ENCODE assay signal across 8 cellular contexts in the genomic region with DNA sequence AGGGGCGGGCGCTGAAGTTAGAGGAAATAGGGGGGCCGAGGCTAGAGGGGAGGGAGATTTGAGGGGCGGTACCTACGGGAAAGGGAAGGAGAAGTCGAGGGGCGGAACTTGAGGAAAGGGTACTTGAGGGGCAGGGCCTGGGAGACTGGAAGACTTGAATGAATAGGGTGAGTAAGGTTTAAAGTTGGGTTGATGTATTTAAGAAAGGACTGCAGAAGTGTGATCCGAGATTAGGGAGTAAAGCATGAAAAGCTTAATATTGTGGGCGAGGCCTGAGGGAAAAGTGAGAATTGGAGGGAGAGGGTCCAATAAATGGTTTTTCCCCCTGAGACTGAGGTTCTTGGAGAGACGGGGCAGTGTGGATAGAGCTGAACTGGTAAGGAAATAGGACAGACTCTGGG. TPM values are rescaled to one million over a fixed set of nuclear protein-coding genes. Genes with fewer than 3 reads are reported as not detected.
DNase-seq lines count a peak whose midpoint lies in the region; ATAC-seq and TF ChIP-seq lines count a peak whose summit lies in the region.

No MANE protein-coding gene starts in this region.

- no peaks in the 10 kb centered on the region for H3K27me3 ChIP-seq in SK-N-SH (ENCODE audit: insufficient read depth)
- no peaks in the 10 kb centered on the region for H3K27me3 ChIP-seq in hepatocyte

- H3K9me3 ChIP-seq in SK-N-SH (no peaks in the 10 kb centered on the region), hepatocyte (ENCODE audit: low read depth) (no peaks in the 10 kb centered on the region)

- H3K79me2 ChIP-seq in SK-N-SH (ENCODE audit: insufficient read depth): peaks cover 40% of the 10 kb centered on the region
- H3K79me2 ChIP-seq in hepatocyte: peaks cover 45% of the 10 kb centered on the region

- no peaks in the 10 kb centered on the region for H3K9me3 Mint-ChIP-seq in activated B cell treated with CpG ODN at 0.5 μM for 24 hours
- H3K9me3 Mint-ChIP-seq in stimulated activated naive B cell treated with anti-CD40 and anti-IgM and Interleukin-4, amounts not matched to agents 10 μg/mL and 1 μg/mL and 100 μg/mL, for 72 hours: no peaks in the 10 kb centered on the region

- H3K27me3 Mint-ChIP-seq in activated B cell treated with CpG ODN at 0.5 μM for 24 hours: no peaks in the 10 kb centered on the region
- no peaks in the 10 kb centered on the region for H3K27me3 Mint-ChIP-seq in stimulated activated naive B cell treated with anti-CD40 and anti-IgM and Interleukin-4, amounts not matched to agents 10 μg/mL and 1 μg/mL and 100 μg/mL, for 72 hours

- TF ChIP-seq RAD21 in SK-N-SH (IDR thresholded peaks at IDR 0.05; ENCODE audit: low read length): no peak

- H3K9ac ChIP-seq in SK-N-SH: peak overlapping the region; percentile 95

- WGBS in SK-N-SH (ENCODE audit: low lambda C conversion rate): under 1% methylated on average over 10 of the region's 10 CpGs
- WGBS in hepatocyte (ENCODE audit: low lambda C conversion rate, missing lambda C conversion rate): 2% methylated on average over 3 of the region's 10 CpGs

- H3K36me3 ChIP-seq in SK-N-SH (replicated peaks in 1 of 2; ENCODE audit: control insufficient read depth in 1 of 2, insufficient read depth in 2 of 2, low read length in 1 of 2) (peaks cover 19 to 25% of the 10 kb centered on the region in 2 experiments), hepatocyte (replicated peaks; ENCODE audit: insufficient read depth, low read depth) (no peaks in the 10 kb centered on the region)

- peaks cover 11% of the 10 kb centered on the region for H3F3A ChIP-seq in SK-N-SH (replicated peaks; ENCODE audit: insufficient read depth)

- CTCF ChIA-PET in SK-N-SH (lab: Yijun Ruan, JAX): no interaction called here
- CTCF ChIA-PET in activated B cell treated with CpG ODN at 0.5 μM for 24 hours (lab: Charles Lee): no interaction called here

- ATAC-seq in SK-N-SH treated with all-trans-retinoic acid at 6 μM for 48 hours (no peak), activated B cell treated with CpG ODN at 0.5 μM for 24 hours (ENCODE audit: low read depth) (no peak), HG02870 (IDR thresholded peaks at IDR 0.05; ENCODE audit: unreplicated experiment) (no peak)
- ATAC-seq in stimulated activated naive B cell treated with anti-CD40 and anti-IgM and Interleukin-4, amounts not matched to agents 10 μg/mL and 1 μg/mL and 100 μg/mL, for 72 hours (replicated peaks): no peak

- peak overlapping the region; percentile 74 to 90 for H3K4me3 ChIP-seq in SK-N-SH (ENCODE audit: low read depth in 2 of 2, low read length in 1 of 2)
- H3K4me3 ChIP-seq in hepatocyte: peak overlapping the region; percentile 59

- no peak for TF ChIP-seq EP300 in SK-N-SH (IDR thresholded peaks at IDR 0.05; ENCODE audit: borderline replicate concordance in 1 of 2, low read depth in 1 of 2, low read length in 1 of 2)

- no peaks in the 10 kb centered on the region for H3K9me2 ChIP-seq in SK-N-SH
- no peaks in the 10 kb centered on the region for H3K9me2 ChIP-seq in hepatocyte (replicated peaks; ENCODE audit: insufficient read depth)

- DNase-seq in SK-N-SH: no peak
- no peak for DNase-seq in activated B cell treated with CpG ODN at 0.5 μM for 24 hours
- no peak for DNase-seq in hepatocyte (ENCODE audit: low spot score)
- no peak for DNase-seq in stimulated activated naive B cell treated with anti-CD40 and anti-IgM and Interleukin-4, amounts not matched to agents 10 μg/mL and 1 μg/mL and 100 μg/mL, for 72 hours
- no peak for DNase-seq in NCI-H748 (lab: John Stamatoyannopoulos, UW; ENCODE audit: unreplicated experiment)
- DNase-seq in NCI-H146 treated with DMSO at 0.1 percent for 48 hours (lab: John Stamatoyannopoulos, UW; ENCODE audit: unreplicated experiment): no peak

- H3K36me3 Mint-ChIP-seq in activated B cell treated with CpG ODN at 0.5 μM for 24 hours (ENCODE audit: low read depth): peaks cover 54% of the 10 kb centered on the region
- H3K36me3 Mint-ChIP-seq in stimulated activated naive B cell treated with anti-CD40 and anti-IgM and Interleukin-4, amounts not matched to agents 10 μg/mL and 1 μg/mL and 100 μg/mL, for 72 hours: peaks cover 14 to 31% of the 10 kb centered on the region in 2 donors

- H3K4me2 ChIP-seq in SK-N-SH: peak overlapping the region; percentile 90
- peak overlapping the region; percentile 88 for H3K4me2 ChIP-seq in hepatocyte

- H4K20me1 ChIP-seq in SK-N-SH (ENCODE audit: insufficient read depth) (no peaks in the 10 kb centered on the region), hepatocyte (ENCODE audit: insufficient read depth, poor library complexity, severe bottlenecking) (no peaks in the 10 kb centered on the region)

- H3K27ac Mint-ChIP-seq in activated B cell treated with CpG ODN at 0.5 μM for 24 hours: peak overlapping the region; percentile 85
- H3K27ac Mint-ChIP-seq in stimulated activated naive B cell treated with anti-CD40 and anti-IgM and Interleukin-4, amounts not matched to agents 10 μg/mL and 1 μg/mL and 100 μg/mL, for 72 hours: peak overlapping the region; percentile 95

- H3K27ac ChIP-seq in SK-N-SH (ENCODE audit: low read depth in 2 of 2, low read length in 1 of 2): peak overlapping the region; percentile 96 to 99
- peak overlapping the region; percentile 92 for H3K27ac ChIP-seq in hepatocyte

- peaks cover 30% of the 10 kb centered on the region for H3K4me1 Mint-ChIP-seq in activated B cell treated with CpG ODN at 0.5 μM for 24 hours
- peaks cover 13 to 22% of the 10 kb centered on the region in 2 donors for H3K4me1 Mint-ChIP-seq in stimulated activated naive B cell treated with anti-CD40 and anti-IgM and Interleukin-4, amounts not matched to agents 10 μg/mL and 1 μg/mL and 100 μg/mL, for 72 hours

- intact Hi-C loops in activated B cell treated with CpG ODN at 0.5 μM for 24 hours (cut with micrococcal nuclease): loop anchor here (1.0 to 5.0 kb wide), 9 partner anchors 30 to 823 kb away; partner anchors contain the start of genes CCDC117, EWSR1, KREMEN1 and PITPNB

- peaks cover 0 to 11% of the 10 kb centered on the region in 2 experiments; a peak in 1 of 4 replicates for H3K4me1 ChIP-seq in SK-N-SH (ENCODE audit: control insufficient read depth in 1 of 2, insufficient read depth in 2 of 2, low read depth in 1 of 2, low read length in 1 of 2)
- H3K4me1 ChIP-seq in hepatocyte (ENCODE audit: insufficient read depth): peaks cover 8% of the 10 kb centered on the region

- TF ChIP-seq CTCF in SK-N-SH (IDR thresholded peaks at IDR 0.05) (no peak), activated B cell treated with CpG ODN at 0.5 μM for 24 hours (IDR thresholded peaks at IDR 0.05) (no peak), hepatocyte (IDR thresholded peaks at IDR 0.05; ENCODE audit: poor library complexity) (no peak)

- peak overlapping the region; percentile 88 for H3K4me3 Mint-ChIP-seq in activated B cell treated with CpG ODN at 0.5 μM for 24 hours
- H3K4me3 Mint-ChIP-seq in stimulated activated naive B cell treated with anti-CD40 and anti-IgM and Interleukin-4, amounts not matched to agents 10 μg/mL and 1 μg/mL and 100 μg/mL, for 72 hours: peak overlapping the region; percentile 85 to 87

- H2AFZ ChIP-seq in SK-N-SH (ENCODE audit: low read depth) (peak overlapping the region; percentile 66), hepatocyte (peak overlapping the region; percentile 43)

- POLR2A ChIA-PET in SK-N-SH (lab: Yijun Ruan, JAX) (no interaction called here), activated B cell treated with CpG ODN at 0.5 μM for 24 hours (lab: Charles Lee) (interaction anchor here (1.8 to 3.0 kb wide), 2 partner anchors 31 to 57 kb away, joined by 23 to 26 read pairs; partner anchors contain the start of genes CCDC117 and XBP1)

TF ChIP-seq in SK-N-SH, 30 proteins besides CTCF, POLR2A, EP300 and RAD21 (continues in another document):
- TF ChIP-seq SIN3A (IDR thresholded peaks at IDR 0.05; ENCODE audit: borderline replicate concordance, low read depth, low read length) (peak; percentile 68; the same call in 1 of the 2 replicates), FOSL2 (IDR thresholded peaks at IDR 0.05; ENCODE audit: borderline replicate concordance, low read depth) (no peak), RXRA (IDR thresholded peaks at IDR 0.05; ENCODE audit: borderline replicate concordance, low read depth) (no peak), JUND (IDR thresholded peaks at IDR 0.05) (no peak)

RNA-seq across cellular contexts. Expression of gene HSCB, which starts 0.7 kb away (rescaled TPM):
- polyA plus RNA-seq in SK-N-SH (2012; rRNA removed) (19.1 and 19.9 TPM in 2 replicates), hepatocyte (20.6 and 22.6 TPM in 2 replicates)
- polyA plus RNA-seq in SK-N-SH (2012; cell fraction: cytosol; rRNA removed): 25.8 and 30.4 TPM in 2 replicates
- polyA plus RNA-seq in SK-N-SH (2012; cell fraction: nucleus; rRNA removed): 6.6 and 9.1 TPM in 2 replicates
- total RNA-seq in activated B cell treated with CpG ODN at 0.5 μM for 24 hours (16.0 and 17.0 TPM in 2 replicates), hepatocyte (18.9 and 30.8 TPM in 2 replicates)

RNA-seq across cellular contexts. Expression of gene CHEK2, which starts 0.9 kb away (rescaled TPM):
- polyA plus RNA-seq in SK-N-SH (2012; rRNA removed): 12.0 and 20.7 TPM in 2 replicates
- polyA plus RNA-seq in SK-N-SH (2012; cell fraction: cytosol; rRNA removed): 11.1 and 11.3 TPM in 2 replicates
- 45.3 and 54.0 TPM in 2 replicates for polyA plus RNA-seq in SK-N-SH (2012; cell fraction: nucleus; rRNA removed)
- 13.5 and 14.9 TPM in 2 replicates for total RNA-seq in activated B cell treated with CpG ODN at 0.5 μM for 24 hours
- total RNA-seq in hepatocyte: 15.5 and 25.9 TPM in 2 replicates
- 17.1 and 19.1 TPM in 2 replicates for polyA plus RNA-seq in hepatocyte

RNA-seq across cellular contexts. Expression of gene CCDC117, which starts 29.9 kb away (rescaled TPM):
- polyA plus RNA-seq in SK-N-SH (2012; rRNA removed) (4.2 and 4.5 TPM in 2 replicates), hepatocyte (16.5 and 17.1 TPM in 2 replicates)
- polyA plus RNA-seq in SK-N-SH (2012; cell fraction: cytosol; rRNA removed): 6.3 and 7.3 TPM in 2 replicates
- polyA plus RNA-seq in SK-N-SH (2012; cell fraction: nucleus; rRNA removed): 3.4 and 4.6 TPM in 2 replicates
- total RNA-seq in activated B cell treated with CpG ODN at 0.5 μM for 24 hours (16.3 and 21.9 TPM in 2 replicates), hepatocyte (40.5 and 41.7 TPM in 2 replicates)

RNA-seq across cellular contexts. Expression of gene XBP1, which starts 57.8 kb away (rescaled TPM):
- polyA plus RNA-seq in SK-N-SH (2012; rRNA removed): 55.6 and 67.6 TPM in 2 replicates
- 54.5 and 55.5 TPM in 2 replicates for polyA plus RNA-seq in SK-N-SH (2012; cell fraction: cytosol; rRNA removed)
- polyA plus RNA-seq in SK-N-SH (2012; cell fraction: nucleus; rRNA removed): 59.8 and 81.9 TPM in 2 replicates
- total RNA-seq in activated B cell treated with CpG ODN at 0.5 μM for 24 hours: 57.7 and 67.3 TPM in 2 replicates
- 376 and 397 TPM in 2 replicates for total RNA-seq in hepatocyte
- 330 and 351 TPM in 2 replicates for polyA plus RNA-seq in hepatocyte
